Comparison of ENCODE assay signal across 1 cellular context in the genomic region with DNA sequence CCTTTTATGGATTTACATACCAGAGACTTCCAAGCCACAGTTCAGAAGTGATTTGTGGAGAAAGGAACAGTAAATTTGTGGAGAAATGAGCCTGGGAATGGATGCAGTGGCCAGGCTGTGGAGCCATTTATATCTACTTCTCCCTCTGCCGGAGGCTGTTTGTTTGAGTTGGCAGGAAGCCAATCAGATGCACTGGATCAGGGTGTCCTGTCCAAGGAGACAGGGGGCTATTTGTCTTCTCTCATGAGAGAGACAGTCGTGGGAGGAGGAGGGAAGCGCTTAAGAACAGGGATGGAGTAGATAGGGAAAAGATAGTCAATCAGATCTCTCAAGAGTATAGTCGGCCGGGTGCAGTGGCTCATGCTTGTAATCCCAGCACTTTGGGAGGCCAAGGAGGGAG.
TF ChIP-seq lines count a peak whose summit lies in the region.

No MANE protein-coding gene starts in this region.

TF ChIP-seq in HCT116, 20 proteins besides CTCF, POLR2A, EP300 and RAD21 (continued from another document):
- TF ChIP-seq, protein P1, sequence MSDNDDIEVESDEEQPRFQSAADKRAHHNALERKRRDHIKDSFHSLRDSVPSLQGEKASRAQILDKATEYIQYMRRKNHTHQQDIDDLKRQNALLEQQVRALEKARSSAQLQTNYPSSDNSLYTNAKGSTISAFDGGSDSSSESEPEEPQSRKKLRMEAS (IDR thresholded peaks at IDR 0.05), result no peak
- no peak for TF ChIP-seq FOSL1 (IDR thresholded peaks at IDR 0.05; ENCODE audit: low read depth)
- TF ChIP-seq JUND (IDR thresholded peaks at IDR 0.05), result no peak
- TF ChIP-seq, protein P2, sequence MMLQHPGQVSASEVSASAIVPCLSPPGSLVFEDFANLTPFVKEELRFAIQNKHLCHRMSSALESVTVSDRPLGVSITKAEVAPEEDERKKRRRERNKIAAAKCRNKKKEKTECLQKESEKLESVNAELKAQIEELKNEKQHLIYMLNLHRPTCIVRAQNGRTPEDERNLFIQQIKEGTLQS (IDR thresholded peaks at IDR 0.05), result no peak
- TF ChIP-seq CEBPB (IDR thresholded peaks at IDR 0.05; ENCODE audit: low read depth), result no peak
- no peak for TF ChIP-seq SIN3A (IDR thresholded peaks at IDR 0.05; ENCODE audit: low read depth)
- no peak for TF ChIP-seq ZFX (IDR thresholded peaks at IDR 0.05)
- no peak for TF ChIP-seq EGR1 (IDR thresholded peaks at IDR 0.05; ENCODE audit: low read depth)
- TF ChIP-seq, protein P3, sequence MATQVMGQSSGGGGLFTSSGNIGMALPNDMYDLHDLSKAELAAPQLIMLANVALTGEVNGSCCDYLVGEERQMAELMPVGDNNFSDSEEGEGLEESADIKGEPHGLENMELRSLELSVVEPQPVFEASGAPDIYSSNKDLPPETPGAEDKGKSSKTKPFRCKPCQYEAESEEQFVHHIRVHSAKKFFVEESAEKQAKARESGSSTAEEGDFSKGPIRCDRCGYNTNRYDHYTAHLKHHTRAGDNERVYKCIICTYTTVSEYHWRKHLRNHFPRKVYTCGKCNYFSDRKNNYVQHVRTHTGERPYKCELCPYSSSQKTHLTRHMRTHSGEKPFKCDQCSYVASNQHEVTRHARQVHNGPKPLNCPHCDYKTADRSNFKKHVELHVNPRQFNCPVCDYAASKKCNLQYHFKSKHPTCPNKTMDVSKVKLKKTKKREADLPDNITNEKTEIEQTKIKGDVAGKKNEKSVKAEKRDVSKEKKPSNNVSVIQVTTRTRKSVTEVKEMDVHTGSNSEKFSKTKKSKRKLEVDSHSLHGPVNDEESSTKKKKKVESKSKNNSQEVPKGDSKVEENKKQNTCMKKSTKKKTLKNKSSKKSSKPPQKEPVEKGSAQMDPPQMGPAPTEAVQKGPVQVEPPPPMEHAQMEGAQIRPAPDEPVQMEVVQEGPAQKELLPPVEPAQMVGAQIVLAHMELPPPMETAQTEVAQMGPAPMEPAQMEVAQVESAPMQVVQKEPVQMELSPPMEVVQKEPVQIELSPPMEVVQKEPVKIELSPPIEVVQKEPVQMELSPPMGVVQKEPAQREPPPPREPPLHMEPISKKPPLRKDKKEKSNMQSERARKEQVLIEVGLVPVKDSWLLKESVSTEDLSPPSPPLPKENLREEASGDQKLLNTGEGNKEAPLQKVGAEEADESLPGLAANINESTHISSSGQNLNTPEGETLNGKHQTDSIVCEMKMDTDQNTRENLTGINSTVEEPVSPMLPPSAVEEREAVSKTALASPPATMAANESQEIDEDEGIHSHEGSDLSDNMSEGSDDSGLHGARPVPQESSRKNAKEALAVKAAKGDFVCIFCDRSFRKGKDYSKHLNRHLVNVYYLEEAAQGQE (IDR thresholded peaks at IDR 0.05; ENCODE audit: low read depth), result no peak
- no peak for TF ChIP-seq SP1 (IDR thresholded peaks at IDR 0.05; ENCODE audit: low read depth)
- no peak for TF ChIP-seq ZNF274 (IDR thresholded peaks at IDR 0.05; ENCODE audit: low read depth, low read length)
TF ChIP-seq in HCT116: peak in this region for 0.
